Comparison of ENCODE assay signal across 26 cellular contexts in the genomic region with DNA sequence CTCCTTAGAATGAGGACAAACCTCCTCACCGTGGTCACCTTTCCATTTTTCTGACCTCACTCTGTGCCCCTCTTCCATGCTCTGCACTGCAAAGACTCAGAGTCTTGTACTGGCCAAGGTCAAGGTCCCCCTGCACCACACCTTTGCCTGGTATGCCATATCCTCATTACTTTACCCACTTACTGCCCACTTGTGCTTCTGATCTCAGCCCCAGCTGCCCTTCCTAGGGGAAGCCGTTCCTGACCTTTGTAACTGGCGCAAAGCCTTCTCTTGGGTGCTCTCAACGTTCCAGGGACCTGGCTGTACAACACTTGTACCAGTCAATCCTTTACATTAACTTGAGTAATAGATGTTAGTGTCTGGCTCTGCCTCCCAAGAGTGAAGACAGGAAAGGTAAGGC.
DNase-seq lines count a peak whose midpoint lies in the region; ATAC-seq, FAIRE-seq and TF ChIP-seq lines count a peak whose summit lies in the region.
"Had no signal": no experiment of that assay in that cellular context is flagged by ENCODE, and none has a peak within 500 bp of the region (broad histone marks: within the 10 kb centered on the region; RNA-seq: fewer than 3 reads in every experiment).

No MANE protein-coding gene starts in this region.

- TF ChIP-seq CTCF in lower lobe of right lung (IDR thresholded peaks at IDR 0.05) (no peak), upper lobe of right lung (IDR thresholded peaks at IDR 0.05) (no peak), esophagus muscularis mucosa (IDR thresholded peaks at IDR 0.05) (no peak), thyroid gland (IDR thresholded peaks at IDR 0.05) (no peak)

- no peak overlapping the region for H3K4me3 Mint-ChIP-seq in activated T-helper 1 cell treated with anti-CD3 and anti-CD28 coated beads, Interleukin-12 subunit alpha, Interleukin-12 subunit beta, Interleukin-2, Interleukin-4 antibody, amounts not matched to agents 30 ng/mL and 10 ng/mL and 1 ng/mL, durations not matched to agents 14 hours and 24 hours and 36 hours
- H3K4me3 Mint-ChIP-seq: CD14-positive monocyte; CD4-positive, alpha-beta T cell; HFFc6 had no signal

- H3K27ac ChIP-seq in lower lobe of right lung (no peak overlapping the region), small intestine (ENCODE audit: low read depth in 1 of 2, low read length in 1 of 2) (no peak overlapping the region), upper lobe of right lung (no peak overlapping the region), esophagus muscularis mucosa (replicated peaks in 1 of 4) (no peak overlapping the region), thyroid gland (no peak overlapping the region)
- H3K27ac ChIP-seq: A549; BLaER1 treated with 17β-estradiol and CSF1 and Interleukin-3, amounts not matched to agents 10 nM and 100 nM had no signal

- DNase-seq in activated T-helper 1 cell treated with anti-CD3 and anti-CD28 coated beads, Interleukin-12 subunit alpha, Interleukin-12 subunit beta, Interleukin-2, Interleukin-4 antibody, amounts not matched to agents 30 ng/mL and 10 ng/mL and 1 ng/mL, durations not matched to agents 14 hours and 24 hours and 36 hours (ENCODE audit: low spot score) = no peak
- DNase-seq in lower lobe of right lung (peak; percentile 48), small intestine (peak; percentile 70), upper lobe of right lung (no peak), esophagus muscularis mucosa (ENCODE audit: extremely low spot score) (no peak), thyroid gland (no peak), SW 1271 (lab: John Stamatoyannopoulos, UW) (no peak)
- DNase-seq: 8988T; ACHN; AML-193; BE2C; CD4-positive, alpha-beta T cell; CD8-positive, alpha-beta memory T cell; DMS 273 treated with DMSO at 0.1 percent for 48 hours; DMS79; EL; GDM1; GOT3; HFFc6 had no signal

- H3K4me3 ChIP-seq in lower lobe of right lung (no peak overlapping the region), small intestine (ENCODE audit: low read depth in 1 of 2, low read length in 2 of 2) (no peak overlapping the region), upper lobe of right lung (no peak overlapping the region), esophagus muscularis mucosa (no peak overlapping the region), thyroid gland (replicated peaks in 1 of 3) (no peak overlapping the region)
- H3K4me3 ChIP-seq: A549; BLaER1 treated with 17β-estradiol and CSF1 and Interleukin-3, amounts not matched to agents 10 nM and 100 nM; GM12878; HAP-1 had no signal

- no peaks in the 10 kb centered on the region for H3K4me1 ChIP-seq in lower lobe of right lung
- peaks cover 0 to 1% of the 10 kb centered on the region in 2 donors for H3K4me1 ChIP-seq in small intestine (ENCODE audit: control insufficient read depth in 2 of 2, insufficient read depth in 1 of 2, low read depth in 1 of 2, low read length in 1 of 2)
- no peaks in the 10 kb centered on the region for H3K4me1 ChIP-seq in upper lobe of right lung
- no peaks in the 10 kb centered on the region for H3K4me1 ChIP-seq in esophagus muscularis mucosa
- H3K4me1 ChIP-seq in thyroid gland = no peaks in the 10 kb centered on the region
- H3K4me1 ChIP-seq: A549; BE2C; BLaER1 treated with 17β-estradiol and CSF1 and Interleukin-3, amounts not matched to agents 10 nM and 100 nM; HAP-1 had no signal

- no peak for FAIRE-seq in small intestine (lab: Jason Lieb, UNC)
- FAIRE-seq: D721Med, GM12878, H54 had no signal

- peak; percentile 91 to 93 for ATAC-seq in lower lobe of right lung
- ATAC-seq in upper lobe of right lung = peak; percentile 92
- ATAC-seq: A549, GM12878 had no signal

- TF ChIP-seq POLR2A in esophagus muscularis mucosa (IDR thresholded peaks at IDR 0.05; ENCODE audit: low read depth) (no peak), thyroid gland (IDR thresholded peaks at IDR 0.05) (no peak)

- intact Hi-C loops in activated T-helper 1 cell treated with anti-CD3 and anti-CD28 coated beads, Interleukin-12 subunit alpha, Interleukin-12 subunit beta, Interleukin-2, Interleukin-4 antibody, amounts not matched to agents 30 ng/mL and 10 ng/mL and 1 ng/mL, durations not matched to agents 14 hours and 24 hours and 36 hours (cut with micrococcal nuclease) = no loop called here
- intact Hi-C loops in lower lobe of right lung (cut with DNase I) = no loop called here
- intact Hi-C loops in upper lobe of right lung (cut with DNase I) = no loop called here
- intact Hi-C loops in esophagus muscularis mucosa (cut with DNase I) = no loop called here
- intact Hi-C loops in thyroid gland (cut with DNase I) = no loop called here

- H3K27me3 ChIP-seq in lower lobe of right lung (ENCODE audit: low read depth) (no peaks in the 10 kb centered on the region), small intestine (ENCODE audit: control insufficient read depth in 2 of 2, insufficient read depth in 2 of 2, low read length in 2 of 2) (peaks cover 0 to 2% of the 10 kb centered on the region in 2 donors), upper lobe of right lung (no peaks in the 10 kb centered on the region), esophagus muscularis mucosa (no peaks in the 10 kb centered on the region), thyroid gland (no peaks in the 10 kb centered on the region)
- H3K27me3 ChIP-seq: BE2C; BLaER1 treated with 17β-estradiol and CSF1 and Interleukin-3, amounts not matched to agents 10 nM and 100 nM had no signal

- H3K9me3 ChIP-seq in lower lobe of right lung = no peaks in the 10 kb centered on the region
- H3K9me3 ChIP-seq in small intestine (ENCODE audit: control insufficient read depth, low read depth) = no peaks in the 10 kb centered on the region
- no peaks in the 10 kb centered on the region for H3K9me3 ChIP-seq in upper lobe of right lung
- H3K9me3 ChIP-seq in esophagus muscularis mucosa = no peaks in the 10 kb centered on the region
- H3K9me3 ChIP-seq in thyroid gland = no peaks in the 10 kb centered on the region
- H3K9me3 ChIP-seq: A549, BE2C, HAP-1 had no signal

- 20 to 69% (median 40%) methylated on average over 4 of the region's 4 CpGs for WGBS in small intestine, 3 donors
- WGBS in esophagus muscularis mucosa = 81% methylated on average over 4 of the region's 4 CpGs
- WGBS in thyroid gland, 2 donors = 66 to 80% methylated on average over 4 of the region's 4 CpGs

- no peaks in the 10 kb centered on the region for H3K4me1 Mint-ChIP-seq in activated T-helper 1 cell treated with anti-CD3 and anti-CD28 coated beads, Interleukin-12 subunit alpha, Interleukin-12 subunit beta, Interleukin-2, Interleukin-4 antibody, amounts not matched to agents 30 ng/mL and 10 ng/mL and 1 ng/mL, durations not matched to agents 14 hours and 24 hours and 36 hours (ENCODE audit: low read depth)

- H3K36me3 ChIP-seq in lower lobe of right lung (no peaks in the 10 kb centered on the region), small intestine (ENCODE audit: control insufficient read depth in 2 of 2, insufficient read depth in 2 of 2, low read length in 2 of 2) (no peaks in the 10 kb centered on the region), upper lobe of right lung (no peaks in the 10 kb centered on the region), esophagus muscularis mucosa (no peaks in the 10 kb centered on the region), thyroid gland (no peaks in the 10 kb centered on the region)
- H3K36me3 ChIP-seq: BE2C; BLaER1 treated with 17β-estradiol and CSF1 and Interleukin-3, amounts not matched to agents 10 nM and 100 nM; HAP-1 had no signal

- H3K9me3 Mint-ChIP-seq in activated T-helper 1 cell treated with anti-CD3 and anti-CD28 coated beads, Interleukin-12 subunit alpha, Interleukin-12 subunit beta, Interleukin-2, Interleukin-4 antibody, amounts not matched to agents 30 ng/mL and 10 ng/mL and 1 ng/mL, durations not matched to agents 14 hours and 24 hours and 36 hours = no peaks in the 10 kb centered on the region
- H3K9me3 Mint-ChIP-seq: CD4-positive, alpha-beta T cell; CD8-positive, alpha-beta memory T cell had no signal

- H3K27ac Mint-ChIP-seq in activated T-helper 1 cell treated with anti-CD3 and anti-CD28 coated beads, Interleukin-12 subunit alpha, Interleukin-12 subunit beta, Interleukin-2, Interleukin-4 antibody, amounts not matched to agents 30 ng/mL and 10 ng/mL and 1 ng/mL, durations not matched to agents 14 hours and 24 hours and 36 hours = peak overlapping the region; percentile 8
- H3K27ac Mint-ChIP-seq: CD14-positive monocyte; CD4-positive, alpha-beta T cell; CD8-positive, alpha-beta memory T cell; HFFc6 had no signal

- no peak for TF ChIP-seq EP300 in esophagus muscularis mucosa (IDR thresholded peaks at IDR 0.05)

- H3K36me3 Mint-ChIP-seq in activated T-helper 1 cell treated with anti-CD3 and anti-CD28 coated beads, Interleukin-12 subunit alpha, Interleukin-12 subunit beta, Interleukin-2, Interleukin-4 antibody, amounts not matched to agents 30 ng/mL and 10 ng/mL and 1 ng/mL, durations not matched to agents 14 hours and 24 hours and 36 hours (ENCODE audit: low read depth) = no peaks in the 10 kb centered on the region
- H3K36me3 Mint-ChIP-seq: CD14-positive monocyte had no signal

- peaks cover 6% of the 10 kb centered on the region for H3K27me3 Mint-ChIP-seq in activated T-helper 1 cell treated with anti-CD3 and anti-CD28 coated beads, Interleukin-12 subunit alpha, Interleukin-12 subunit beta, Interleukin-2, Interleukin-4 antibody, amounts not matched to agents 30 ng/mL and 10 ng/mL and 1 ng/mL, durations not matched to agents 14 hours and 24 hours and 36 hours (ENCODE audit: insufficient read depth)
- H3K27me3 Mint-ChIP-seq: CD4-positive, alpha-beta T cell had no signal

Comparison
In these comparisons a context has a peak if more than half of its experiments do, and no peak if none do; other contexts are left out.
1. DNase-seq: peak in lower lobe of right lung (single experiment) and small intestine (single experiment); none in activated T-helper 1 cell treated with anti-CD3 and anti-CD28 coated beads, Interleukin-12 subunit alpha, Interleukin-12 subunit beta, Interleukin-2, Interleukin-4 antibody, amounts not matched to agents 30 ng/mL and 10 ng/mL and 1 ng/mL, durations not matched to agents 14 hours and 24 hours and 36 hours (single experiment), upper lobe of right lung (single experiment), esophagus muscularis mucosa (single experiment), thyroid gland (0 of 2) and SW 1271 (0 of 2).